Comparison of ENCODE assay signal across 21 cellular contexts in genomic region chr4:7774301-7775019, GRCh38.
DNase-seq lines count a peak whose midpoint lies in the region; ATAC-seq and TF ChIP-seq lines count a peak whose summit lies in the region.
"Had no signal": no experiment of that assay in that cellular context is flagged by ENCODE, and none has a peak within 500 bp of the region (broad histone marks: within the 10 kb centered on the region; RNA-seq: fewer than 3 reads in every experiment).

No MANE protein-coding gene starts in this region.

- CTCF ChIA-PET in Panc1 (lab: Charles Lee), result no interaction called here

- BruUV-seq in Panc1 (replicated peaks; lab: Mats Ljungman, UMichigan), result no TSS peak

- no peak overlapping the region for H3K27ac Mint-ChIP-seq in chondrocyte (ENCODE audit: unreplicated experiment)
- H3K27ac Mint-ChIP-seq in neural crest cell (ENCODE audit: unreplicated experiment), result peak overlapping the region; percentile 61
- H3K27ac Mint-ChIP-seq in activated T-helper 1 cell treated with anti-CD3 and anti-CD28 coated beads, Interleukin-12 subunit alpha, Interleukin-12 subunit beta, Interleukin-2, Interleukin-4 antibody, amounts not matched to agents 30 ng/mL and 10 ng/mL and 1 ng/mL, durations not matched to agents 14 hours and 24 hours and 36 hours, result no peak overlapping the region

- TF ChIP-seq CTCF in Panc1 (IDR thresholded peaks at IDR 0.05) (no peak), chondrocyte (IDR thresholded peaks at IDR 0.05) (no peak), neural crest cell (conservative IDR thresholded peaks at IDR 0.05) (no peak), thyroid gland (IDR thresholded peaks at IDR 0.05) (no peak)

- no peaks in the 10 kb centered on the region for H3K9me3 ChIP-seq in Panc1 (ENCODE audit: control insufficient read depth, insufficient read depth, low read depth, low read length)
- no peaks in the 10 kb centered on the region for H3K9me3 ChIP-seq in thyroid gland
- H3K9me3 ChIP-seq in MG63, result no peaks in the 10 kb centered on the region
- H3K9me3 ChIP-seq: BE2C had no signal

- ATAC-seq in Panc1, result no peak
- ATAC-seq: PC-3 had no signal

- peaks cover 65% of the 10 kb centered on the region for H3K36me3 Mint-ChIP-seq in chondrocyte (ENCODE audit: low read depth)
- peaks cover 12% of the 10 kb centered on the region for H3K36me3 Mint-ChIP-seq in neural crest cell (ENCODE audit: low read depth)
- peaks cover 16% of the 10 kb centered on the region for H3K36me3 Mint-ChIP-seq in activated T-helper 1 cell treated with anti-CD3 and anti-CD28 coated beads, Interleukin-12 subunit alpha, Interleukin-12 subunit beta, Interleukin-2, Interleukin-4 antibody, amounts not matched to agents 30 ng/mL and 10 ng/mL and 1 ng/mL, durations not matched to agents 14 hours and 24 hours and 36 hours (ENCODE audit: low read depth)
- H3K36me3 Mint-ChIP-seq: IgD-negative memory B cell had no signal

- DNase-seq in Panc1 (ENCODE audit: low read depth, low spot score), result no peak
- DNase-seq in chondrocyte (ENCODE audit: low spot score), result peak; percentile 75
- DNase-seq in neural crest cell (ENCODE audit: low read depth, low spot score), result no peak
- DNase-seq in thyroid gland, result peak; percentile 87 to 90
- no peak for DNase-seq in MG63
- no peak for DNase-seq in activated T-helper 1 cell treated with anti-CD3 and anti-CD28 coated beads, Interleukin-12 subunit alpha, Interleukin-12 subunit beta, Interleukin-2, Interleukin-4 antibody, amounts not matched to agents 30 ng/mL and 10 ng/mL and 1 ng/mL, durations not matched to agents 14 hours and 24 hours and 36 hours (ENCODE audit: low spot score)
- DNase-seq in midbrain (lab: John Stamatoyannopoulos, UW), result no peak
- DNase-seq: BE2C; CD4-positive, alpha-beta memory T cell; DMS79 treated with DMSO at 0.1 percent for 48 hours; HCEC 1CT; Kasumi-1; MV-4-11; NCI-H1417; NCI-H2029; NCI-H2171; NCI-H446; NCI-H748 treated with DMSO at 0.1 percent for 48 hours; PC-3 had no signal

- in situ Hi-C loops in Panc1 (cut with HindIII; ENCODE audit: low pct_unique_long_range_greater_than_20kb, low sequenced_read_pairs), result no loop called here

- H3K36me3 ChIP-seq in Panc1 (ENCODE audit: control insufficient read depth, insufficient read depth, low read length) (peaks cover 9% of the 10 kb centered on the region), thyroid gland (peaks cover 0 to 28% of the 10 kb centered on the region in 2 donors), MG63 (peaks cover 17% of the 10 kb centered on the region)

- WGBS in thyroid gland, 2 donors, result 61 to 73% methylated on average over 18 to 20 of the region's 20 CpGs

- H3K4me3 ChIP-seq in Panc1 (ENCODE audit: low read depth in 2 of 2, low read length in 2 of 2) (no peak overlapping the region), thyroid gland (replicated peaks in 1 of 3) (no peak overlapping the region), MG63 (no peak overlapping the region)
- H3K4me3 ChIP-seq: SK-N-MC had no signal

- H3K4me1 Mint-ChIP-seq in chondrocyte (ENCODE audit: low read depth) (peaks cover 8% of the 10 kb centered on the region), neural crest cell (peaks cover 50% of the 10 kb centered on the region)
- peaks cover 32% of the 10 kb centered on the region for H3K4me1 Mint-ChIP-seq in activated T-helper 1 cell treated with anti-CD3 and anti-CD28 coated beads, Interleukin-12 subunit alpha, Interleukin-12 subunit beta, Interleukin-2, Interleukin-4 antibody, amounts not matched to agents 30 ng/mL and 10 ng/mL and 1 ng/mL, durations not matched to agents 14 hours and 24 hours and 36 hours (ENCODE audit: low read depth)

- no peaks in the 10 kb centered on the region for H3K9me3 Mint-ChIP-seq in chondrocyte (ENCODE audit: low read depth)
- no peaks in the 10 kb centered on the region for H3K9me3 Mint-ChIP-seq in neural crest cell
- H3K9me3 Mint-ChIP-seq in activated T-helper 1 cell treated with anti-CD3 and anti-CD28 coated beads, Interleukin-12 subunit alpha, Interleukin-12 subunit beta, Interleukin-2, Interleukin-4 antibody, amounts not matched to agents 30 ng/mL and 10 ng/mL and 1 ng/mL, durations not matched to agents 14 hours and 24 hours and 36 hours, result no peaks in the 10 kb centered on the region
- H3K9me3 Mint-ChIP-seq: CD4-positive, alpha-beta memory T cell; IgD-negative memory B cell had no signal

- H3K4me3 Mint-ChIP-seq in chondrocyte (ENCODE audit: unreplicated experiment) (no peak overlapping the region), neural crest cell (no peak overlapping the region)
- no peak overlapping the region for H3K4me3 Mint-ChIP-seq in activated T-helper 1 cell treated with anti-CD3 and anti-CD28 coated beads, Interleukin-12 subunit alpha, Interleukin-12 subunit beta, Interleukin-2, Interleukin-4 antibody, amounts not matched to agents 30 ng/mL and 10 ng/mL and 1 ng/mL, durations not matched to agents 14 hours and 24 hours and 36 hours
- H3K4me3 Mint-ChIP-seq: CD4-positive, alpha-beta memory T cell; IgD-negative memory B cell had no signal

- TF ChIP-seq POLR2A in thyroid gland (IDR thresholded peaks at IDR 0.05), result no peak

- POLR2A ChIA-PET in Panc1 (lab: Charles Lee), result interaction anchor here (0.6 kb wide), 2 partner anchors 14 to 16 kb away, joined by 3 read pairs; no protein-coding TSS in a partner anchor

- H3K4me1 ChIP-seq in Panc1 (ENCODE audit: control insufficient read depth, insufficient read depth, low read length), result peaks cover 78% of the 10 kb centered on the region
- peaks cover 13 to 20% of the 10 kb centered on the region in 2 donors for H3K4me1 ChIP-seq in thyroid gland

- H3K27ac ChIP-seq in Panc1 (ENCODE audit: low read length) (peak overlapping the region; percentile 94), thyroid gland (peak overlapping the region; percentile 19 to 93 (median 74))
- H3K27ac ChIP-seq: SK-N-MC had no signal

- H3K27me3 ChIP-seq in Panc1 (ENCODE audit: control insufficient read depth, insufficient read depth, low read length) (no peaks in the 10 kb centered on the region), thyroid gland (no peaks in the 10 kb centered on the region), MG63 (no peaks in the 10 kb centered on the region)
- H3K27me3 ChIP-seq: BE2C had no signal

- H3K27me3 Mint-ChIP-seq in chondrocyte (ENCODE audit: low read depth) (no peaks in the 10 kb centered on the region), neural crest cell (ENCODE audit: low read depth) (no peaks in the 10 kb centered on the region)
- H3K27me3 Mint-ChIP-seq in activated T-helper 1 cell treated with anti-CD3 and anti-CD28 coated beads, Interleukin-12 subunit alpha, Interleukin-12 subunit beta, Interleukin-2, Interleukin-4 antibody, amounts not matched to agents 30 ng/mL and 10 ng/mL and 1 ng/mL, durations not matched to agents 14 hours and 24 hours and 36 hours (ENCODE audit: insufficient read depth), result peaks cover 2% of the 10 kb centered on the region
- H3K27me3 Mint-ChIP-seq: CD4-positive, alpha-beta memory T cell had no signal

- intact Hi-C loops in Panc1 (cut with micrococcal nuclease; ENCODE audit: unreplicated experiment), result no loop called here
- intact Hi-C loops in thyroid gland (cut with DNase I), result no loop called here
- intact Hi-C loops in activated T-helper 1 cell treated with anti-CD3 and anti-CD28 coated beads, Interleukin-12 subunit alpha, Interleukin-12 subunit beta, Interleukin-2, Interleukin-4 antibody, amounts not matched to agents 30 ng/mL and 10 ng/mL and 1 ng/mL, durations not matched to agents 14 hours and 24 hours and 36 hours (cut with micrococcal nuclease), result no loop called here

Comparison
In these comparisons a context has a peak if more than half of its experiments do, and no peak if none do; other contexts are left out.
1. DNase-seq: peak in chondrocyte (single experiment) and thyroid gland (2 of 2); none in Panc1 (single experiment), neural crest cell (single experiment), MG63 (single experiment), activated T-helper 1 cell treated with anti-CD3 and anti-CD28 coated beads, Interleukin-12 subunit alpha, Interleukin-12 subunit beta, Interleukin-2, Interleukin-4 antibody, amounts not matched to agents 30 ng/mL and 10 ng/mL and 1 ng/mL, durations not matched to agents 14 hours and 24 hours and 36 hours (single experiment) and midbrain (single experiment).